18 cellular contexts compared by ENCODE assay signal in the genomic region with DNA sequence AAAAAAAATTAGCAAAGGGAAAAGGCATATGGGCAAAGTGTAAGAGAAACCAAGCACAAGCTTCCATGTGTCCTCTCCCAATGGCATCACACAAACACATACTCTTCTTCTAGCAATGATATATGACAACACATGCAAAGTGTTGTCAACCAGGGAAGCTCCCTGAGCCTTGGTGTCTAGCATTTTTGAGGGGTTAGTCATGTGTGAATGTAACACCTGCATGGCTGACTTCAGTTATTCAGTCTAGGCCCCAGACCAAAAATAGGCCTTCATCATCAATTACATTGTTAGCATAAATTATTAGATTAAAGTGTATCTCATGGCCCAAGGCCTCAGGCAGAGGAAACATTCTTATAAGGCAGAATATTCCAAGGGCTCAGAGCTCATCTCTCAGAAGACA.
"Had no signal": no experiment of that assay in that cellular context is flagged by ENCODE, and none has a peak within 500 bp of the region (broad histone marks: within the 10 kb centered on the region; RNA-seq: fewer than 3 reads in every experiment).

No MANE protein-coding gene starts in this region.

- H3K36me3 Mint-ChIP-seq: naive thymus-derived CD4-positive, alpha-beta T cell; stimulated activated memory B cell treated with anti-CD40 and anti-IgM and Interleukin-4, amounts not matched to agents 10 μg/mL and 1 μg/mL and 100 μg/mL, for 72 hours had no signal

- H3K4me1 Mint-ChIP-seq: naive thymus-derived CD4-positive, alpha-beta T cell; stimulated activated memory B cell treated with anti-CD40 and anti-IgM and Interleukin-4, amounts not matched to agents 10 μg/mL and 1 μg/mL and 100 μg/mL, for 72 hours; stimulated activated naive CD8-positive, alpha-beta T cell treated with anti-CD3 and anti-CD28 coated beads, Interleukin-15, amount 100 ng/mL, for 72 hours had no signal

- ATAC-seq: naive thymus-derived CD4-positive, alpha-beta T cell; right lobe of liver; stimulated activated memory B cell treated with anti-CD40 and anti-IgM and Interleukin-4, amounts not matched to agents 10 μg/mL and 1 μg/mL and 100 μg/mL, for 72 hours; stimulated activated naive CD8-positive, alpha-beta T cell treated with anti-CD3 and anti-CD28 coated beads, Interleukin-15, amount 100 ng/mL, for 72 hours had no signal

- H3K4me3 Mint-ChIP-seq: naive thymus-derived CD4-positive, alpha-beta T cell; nephron progenitor cell; stimulated activated memory B cell treated with anti-CD40 and anti-IgM and Interleukin-4, amounts not matched to agents 10 μg/mL and 1 μg/mL and 100 μg/mL, for 72 hours; stimulated activated naive CD8-positive, alpha-beta T cell treated with anti-CD3 and anti-CD28 coated beads, Interleukin-15, amount 100 ng/mL, for 72 hours had no signal

- H3K27me3 Mint-ChIP-seq: naive thymus-derived CD4-positive, alpha-beta T cell; stimulated activated naive CD8-positive, alpha-beta T cell treated with anti-CD3 and anti-CD28 coated beads, Interleukin-15, amount 100 ng/mL, for 72 hours had no signal

- H3K9me3 ChIP-seq: colonic mucosa, prostate gland, right lobe of liver, spleen, thoracic aorta, transverse colon had no signal

- H3K4me3 ChIP-seq: colonic mucosa, prostate gland, right lobe of liver, spleen, thoracic aorta, transverse colon had no signal

- H3K4me1 ChIP-seq: colonic mucosa, parathyroid adenoma, prostate gland, right lobe of liver, spleen, transverse colon had no signal

- DNase-seq: colonic mucosa; dermis blood vessel endothelial cell; kidney; naive thymus-derived CD4-positive, alpha-beta T cell; nephron progenitor cell; retina; right lobe of liver; spleen; stimulated activated CD4-positive, alpha-beta T cell treated with anti-CD3 and anti-CD28 coated beads, Interleukin-15, amount 100 ng/mL, for 24 hours; stimulated activated CD4-positive, alpha-beta T cell treated with anti-CD3 and anti-CD28 coated beads, Interleukin-1b, Interleukin-23, amount 100 ng/mL, for 48 hours; stimulated activated CD4-positive, alpha-beta T cell treated with anti-CD3 and anti-CD28 coated beads, Interleukin-4, amount 100 ng/mL, for 24 hours; stimulated activated naive CD8-positive, alpha-beta T cell treated with anti-CD3 and anti-CD28 coated beads, Interleukin-15, amount 100 ng/mL, for 72 hours; transverse colon had no signal

- H3K79me2 ChIP-seq: parathyroid adenoma had no signal

- H3K27ac ChIP-seq: colonic mucosa, parathyroid adenoma, prostate gland, right lobe of liver, spleen, thoracic aorta, transverse colon had no signal

- H3K9me3 Mint-ChIP-seq: stimulated activated memory B cell treated with anti-CD40 and anti-IgM and Interleukin-4, amounts not matched to agents 10 μg/mL and 1 μg/mL and 100 μg/mL, for 72 hours had no signal

- H2AFZ ChIP-seq: parathyroid adenoma had no signal

- H3K9ac ChIP-seq: parathyroid adenoma had no signal

- H3K27me3 ChIP-seq: colonic mucosa, right lobe of liver, spleen, transverse colon had no signal

- FAIRE-seq: frontal cortex, kidney had no signal

- H3K27ac Mint-ChIP-seq: naive thymus-derived CD4-positive, alpha-beta T cell; nephron progenitor cell; stimulated activated memory B cell treated with anti-CD40 and anti-IgM and Interleukin-4, amounts not matched to agents 10 μg/mL and 1 μg/mL and 100 μg/mL, for 72 hours; stimulated activated naive CD8-positive, alpha-beta T cell treated with anti-CD3 and anti-CD28 coated beads, Interleukin-15, amount 100 ng/mL, for 72 hours had no signal

- H3K36me3 ChIP-seq: colonic mucosa, prostate gland, right lobe of liver, spleen, thoracic aorta, transverse colon had no signal
